ENCODE assay signal across 28 cellular contexts in genomic region chr14:94933411-94933964, GRCh38.
DNase-seq lines count a peak whose midpoint lies in the region; ATAC-seq and TF ChIP-seq lines count a peak whose summit lies in the region.
"Had no signal": no experiment of that assay in that cellular context is flagged by ENCODE, and none has a peak within 500 bp of the region (broad histone marks: within the 10 kb centered on the region; RNA-seq: fewer than 3 reads in every experiment).

No MANE protein-coding gene starts in this region.

- H3K4me1 ChIP-seq in GM23248 (ENCODE audit: insufficient read depth) (peaks cover 15% of the 10 kb centered on the region; the same call in 1 of the 2 replicates), prostate gland (replicated peaks) (peaks cover 5% of the 10 kb centered on the region), OCI-LY7 (ENCODE audit: insufficient read depth, low read length, poor library complexity, severe bottlenecking) (no peaks in the 10 kb centered on the region)
- H3K4me1 ChIP-seq: A549, HAP-1 had no signal

- DNase-seq in AG20443 (ENCODE audit: low spot score) (peak; percentile 30), GM23248 (peak; percentile 20), chondrocyte (ENCODE audit: low spot score) (no peak), prostate gland (ENCODE audit: low spot score) (peak; percentile 49), OCI-LY7 (ENCODE audit: low spot score) (no peak), NCI-H526 treated with DMSO at 0.1 percent for 48 hours (lab: John Stamatoyannopoulos, UW) (no peak), caudate nucleus (lab: John Stamatoyannopoulos, UW) (no peak)
- DNase-seq: AML-193; CD8-positive, alpha-beta memory T cell; EL; MM.1S; NCI-H1048; NCI-H1436; NCI-H1930; NCI-H226; NCI-H524; NCI-H82; OCI-M1; Right ventricle myocardium superior; SW 1271 had no signal

- no peaks in the 10 kb centered on the region for H3K9me2 ChIP-seq in GM23248 (ENCODE audit: insufficient read depth)
- no peaks in the 10 kb centered on the region for H3K9me2 ChIP-seq in OCI-LY7 (ENCODE audit: insufficient read depth, low read length)

- CTCF ChIA-PET in OCI-LY7 (lab: Charles Lee; ENCODE audit: unreplicated experiment): no interaction called here

- no peak for TF ChIP-seq POLR2A in prostate gland (IDR thresholded peaks at IDR 0.05)

- no peaks in the 10 kb centered on the region for H3K9me3 Mint-ChIP-seq in chondrocyte (ENCODE audit: low read depth)
- H3K9me3 Mint-ChIP-seq: CD8-positive, alpha-beta memory T cell; GM23338 had no signal

- H3K4me3 ChIP-seq in GM23248 (no peak overlapping the region), prostate gland (no peak overlapping the region), OCI-LY7 (ENCODE audit: low read depth, low read length, poor library complexity, severe bottlenecking) (no peak overlapping the region)
- H3K4me3 ChIP-seq: A549, GM23338, HAP-1, K562 had no signal

- H3K79me2 ChIP-seq in GM23248 (ENCODE audit: insufficient read depth) (no peaks in the 10 kb centered on the region), OCI-LY7 (ENCODE audit: insufficient read depth, low read depth, low read length) (no peaks in the 10 kb centered on the region)

- H3K36me3 Mint-ChIP-seq in chondrocyte (ENCODE audit: low read depth): no peaks in the 10 kb centered on the region
- H3K36me3 Mint-ChIP-seq: CD8-positive, alpha-beta memory T cell had no signal

- H3K27ac Mint-ChIP-seq in chondrocyte (ENCODE audit: unreplicated experiment): peak overlapping the region; percentile 75
- H3K27ac Mint-ChIP-seq: CD8-positive, alpha-beta memory T cell; GM23338 had no signal

- peaks cover 26% of the 10 kb centered on the region for H3K4me1 Mint-ChIP-seq in chondrocyte (ENCODE audit: low read depth)
- H3K4me1 Mint-ChIP-seq: GM23338 had no signal

- H3K27me3 Mint-ChIP-seq in chondrocyte (ENCODE audit: low read depth): no peaks in the 10 kb centered on the region
- H3K27me3 Mint-ChIP-seq: CD8-positive, alpha-beta memory T cell had no signal

- H3K9ac ChIP-seq in GM23248: no peak overlapping the region

- no peak for TF ChIP-seq CTCF in chondrocyte (IDR thresholded peaks at IDR 0.05)
- TF ChIP-seq CTCF in prostate gland (IDR thresholded peaks at IDR 0.05): no peak
- no peak for TF ChIP-seq CTCF in OCI-LY7 (conservative IDR thresholded peaks at IDR 0.05; ENCODE audit: low read length)

- POLR2A ChIA-PET in OCI-LY7 (lab: Charles Lee): no interaction called here

- no peak overlapping the region for H3K4me3 Mint-ChIP-seq in chondrocyte (ENCODE audit: unreplicated experiment)
- H3K4me3 Mint-ChIP-seq: CD8-positive, alpha-beta memory T cell; GM23338 had no signal

- H3F3A ChIP-seq in GM23248 (ENCODE audit: insufficient read depth): no peaks in the 10 kb centered on the region

- H4K20me1 ChIP-seq in GM23248 (ENCODE audit: insufficient read depth) (no peaks in the 10 kb centered on the region), OCI-LY7 (ENCODE audit: insufficient read depth, low read length) (no peaks in the 10 kb centered on the region)

- intact Hi-C loops in prostate gland (cut with DNase I): no loop called here
- intact Hi-C loops in OCI-LY7 (cut with micrococcal nuclease; ENCODE audit: unreplicated experiment): no loop called here

- no TSS peak for BruUV-seq in OCI-LY7 (replicated peaks; lab: Mats Ljungman, UMichigan)

- H3K36me3 ChIP-seq in GM23248 (ENCODE audit: low read depth) (no peaks in the 10 kb centered on the region), prostate gland (no peaks in the 10 kb centered on the region), OCI-LY7 (ENCODE audit: insufficient read depth, low read length) (no peaks in the 10 kb centered on the region)
- H3K36me3 ChIP-seq: HAP-1 had no signal

- 34 to 38% methylated on average over 7 of the region's 7 CpGs for WGBS in GM23248 (ENCODE audit: low coverage in 1 of 2, low lambda C conversion rate in 2 of 2, missing lambda C conversion rate in 2 of 2), 2 experiments
- 45% methylated on average over 7 of the region's 7 CpGs for WGBS in prostate gland

- ATAC-seq in HG02870 (IDR thresholded peaks at IDR 0.05; ENCODE audit: unreplicated experiment): no peak
- ATAC-seq: A549, GM23338, HepG2, K562 had no signal

- H2AFZ ChIP-seq in GM23248: no peak overlapping the region
- H2AFZ ChIP-seq in OCI-LY7 (ENCODE audit: low read length): no peak overlapping the region
- H2AFZ ChIP-seq: GM23338 had no signal

- H3K4me2 ChIP-seq in GM23248 (ENCODE audit: unreplicated experiment): peak overlapping the region; percentile 1
- no peak overlapping the region for H3K4me2 ChIP-seq in OCI-LY7 (ENCODE audit: low read length)
- H3K4me2 ChIP-seq: A549, GM23338 had no signal

- in situ Hi-C loops in GM23248 (cut with MboI): no loop called here

- H3K27me3 ChIP-seq in GM23248 (replicated peaks; ENCODE audit: insufficient read depth) (peaks cover 10% of the 10 kb centered on the region; the same call in 1 of the 2 replicates), prostate gland (replicated peaks; ENCODE audit: insufficient read depth) (no peaks in the 10 kb centered on the region)

- H3K9me3 ChIP-seq in GM23248 (ENCODE audit: low read depth) (no peaks in the 10 kb centered on the region), prostate gland (no peaks in the 10 kb centered on the region), OCI-LY7 (ENCODE audit: low read length) (no peaks in the 10 kb centered on the region)
- H3K9me3 ChIP-seq: A549, HAP-1 had no signal

- H3K27ac ChIP-seq in GM23248 (no peak overlapping the region), prostate gland (no peak overlapping the region), OCI-LY7 (ENCODE audit: low read depth, low read length, poor library complexity, severe bottlenecking) (no peak overlapping the region), caudate nucleus (ENCODE audit: low read depth, low read length) (no peak overlapping the region)
- H3K27ac ChIP-seq: A549, C4-2B, HL-60 had no signal

Comparison
In these comparisons a context has a peak if more than half of its experiments do, and no peak if none do; other contexts are left out.
1. DNase-seq: peak in AG20443 (single experiment), GM23248 (single experiment) and prostate gland (single experiment); none in chondrocyte (single experiment), OCI-LY7 (single experiment), NCI-H526 treated with DMSO at 0.1 percent for 48 hours (single experiment) and caudate nucleus (0 of 61).